ENCODE assay signal across 8 cellular contexts in the genomic region with DNA sequence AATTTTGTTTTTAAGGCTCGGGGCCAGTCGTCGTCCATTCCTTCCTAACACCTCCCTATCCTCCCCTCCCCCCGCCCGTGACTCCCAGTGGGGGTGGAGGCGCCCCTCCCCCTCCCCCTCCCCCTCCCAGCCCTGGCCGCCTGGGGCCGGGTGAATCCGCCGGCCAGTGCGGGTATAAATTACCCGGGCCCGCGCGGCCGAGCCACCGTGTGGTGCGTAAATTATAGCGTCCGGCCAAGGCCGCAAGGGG. TPM values are rescaled to one million over a fixed set of nuclear protein-coding genes. Genes with fewer than 3 reads are reported as not detected.
DNase-seq lines count a peak whose midpoint lies in the region; ATAC-seq and TF ChIP-seq lines count a peak whose summit lies in the region.

No MANE protein-coding gene starts in this region.

- H3K4me3 Mint-ChIP-seq in activated CD4-positive, alpha-beta T cell treated with anti-CD3 and anti-CD28 coated beads for 36 hours, result peak overlapping the region; percentile 59
- H3K4me3 Mint-ChIP-seq in activated naive CD8-positive, alpha-beta T cell treated with anti-CD3 and anti-CD28 coated beads for 36 hours, result peak overlapping the region; percentile 63
- peak overlapping the region; percentile 79 to 88 (median 87) for H3K4me3 Mint-ChIP-seq in immature natural killer cell

- POLR2A ChIA-PET in activated CD4-positive, alpha-beta T cell treated with anti-CD3 and anti-CD28 coated beads for 36 hours (lab: Charles Lee), result interaction anchor here (1.9 kb wide), 1 partner anchor 54 kb away, joined by 5 read pairs; no protein-coding TSS in a partner anchor
- POLR2A ChIA-PET in GM10248 (lab: Yijun Ruan, JAX), result no interaction called here

- H3K4me1 ChIP-seq in thoracic aorta (ENCODE audit: control insufficient read depth in 1 of 2, low read depth in 2 of 2), result peaks cover 13 to 51% of the 10 kb centered on the region in 2 donors

- intact Hi-C loops in activated CD4-positive, alpha-beta T cell treated with anti-CD3 and anti-CD28 coated beads for 36 hours (cut with DNase I, micrococcal nuclease), result loop anchor here (2.0 to 10.0 kb wide), 5 partner anchors 54 to 582 kb away; a partner anchor contains a TSS

- no peaks in the 10 kb centered on the region for H3K36me3 Mint-ChIP-seq in activated CD4-positive, alpha-beta T cell treated with anti-CD3 and anti-CD28 coated beads for 36 hours (ENCODE audit: low read depth)
- no peaks in the 10 kb centered on the region for H3K36me3 Mint-ChIP-seq in activated naive CD8-positive, alpha-beta T cell treated with anti-CD3 and anti-CD28 coated beads for 36 hours
- H3K36me3 Mint-ChIP-seq in immature natural killer cell, result no peaks in the 10 kb centered on the region

- no peaks in the 10 kb centered on the region for H3K9me3 ChIP-seq in thoracic aorta

- no peaks in the 10 kb centered on the region for H3K36me3 ChIP-seq in thoracic aorta

- peaks cover 11% of the 10 kb centered on the region for H3K27me3 Mint-ChIP-seq in activated CD4-positive, alpha-beta T cell treated with anti-CD3 and anti-CD28 coated beads for 36 hours
- H3K27me3 Mint-ChIP-seq in activated naive CD8-positive, alpha-beta T cell treated with anti-CD3 and anti-CD28 coated beads for 36 hours, result no peaks in the 10 kb centered on the region
- H3K27me3 Mint-ChIP-seq in immature natural killer cell (ENCODE audit: low read depth in 3 of 3), result peaks cover 13 to 17% (median 16%) of the 10 kb centered on the region in 3 donors

- no peaks in the 10 kb centered on the region for H3K27me3 ChIP-seq in thoracic aorta (replicated peaks; ENCODE audit: insufficient read depth)

- peak overlapping the region; percentile 87 for H3K4me3 ChIP-seq in thoracic aorta

- TF ChIP-seq CTCF in thoracic aorta (IDR thresholded peaks at IDR 0.05) (no peak), GM10248 (IDR thresholded peaks at IDR 0.05; ENCODE audit: control extremely low read depth, extremely low read depth, low read depth, missing control alignments) (no peak)

- peaks cover 31% of the 10 kb centered on the region for H3K4me1 Mint-ChIP-seq in activated CD4-positive, alpha-beta T cell treated with anti-CD3 and anti-CD28 coated beads for 36 hours
- H3K4me1 Mint-ChIP-seq in activated naive CD8-positive, alpha-beta T cell treated with anti-CD3 and anti-CD28 coated beads for 36 hours, result peaks cover 48% of the 10 kb centered on the region
- peaks cover 56 to 62% of the 10 kb centered on the region in 2 donors for H3K4me1 Mint-ChIP-seq in immature natural killer cell

- H3K27ac Mint-ChIP-seq in activated CD4-positive, alpha-beta T cell treated with anti-CD3 and anti-CD28 coated beads for 36 hours, result no peak overlapping the region
- H3K27ac Mint-ChIP-seq in activated naive CD8-positive, alpha-beta T cell treated with anti-CD3 and anti-CD28 coated beads for 36 hours, result no peak overlapping the region
- H3K27ac Mint-ChIP-seq in immature natural killer cell, result peak overlapping the region in 1 of 6 donors; percentile 79

- CTCF ChIA-PET in activated CD4-positive, alpha-beta T cell treated with anti-CD3 and anti-CD28 coated beads for 36 hours (lab: Charles Lee), result interaction anchor here (0.7 to 2.8 kb wide), 18 partner anchors 10 to 292 kb away, joined by 3 to 38 read pairs (median 4); no protein-coding TSS in a partner anchor
- CTCF ChIA-PET in GM10248 (lab: Yijun Ruan, JAX), result interaction anchor here (0.6 to 3.2 kb wide), 40 partner anchors 7 to 496 kb away, joined by 3 to 33 read pairs (median 4); no protein-coding TSS in a partner anchor

- ATAC-seq in activated CD4-positive, alpha-beta T cell treated with anti-CD3 and anti-CD28 coated beads for 36 hours, result no peak
- ATAC-seq in thoracic aorta (ENCODE audit: insufficient number of reproducible peaks, low FRiP score, low read depth) (no peak), HG02973 (IDR thresholded peaks at IDR 0.05; ENCODE audit: unreplicated experiment) (no peak)

- no peaks in the 10 kb centered on the region for H3K9me3 Mint-ChIP-seq in activated CD4-positive, alpha-beta T cell treated with anti-CD3 and anti-CD28 coated beads for 36 hours (ENCODE audit: low read depth)
- no peaks in the 10 kb centered on the region for H3K9me3 Mint-ChIP-seq in activated naive CD8-positive, alpha-beta T cell treated with anti-CD3 and anti-CD28 coated beads for 36 hours
- H3K9me3 Mint-ChIP-seq in immature natural killer cell, result no peaks in the 10 kb centered on the region

- DNase-seq in activated CD4-positive, alpha-beta T cell treated with anti-CD3 and anti-CD28 coated beads for 36 hours, result no peak
- no peak for DNase-seq in activated CD4-positive, alpha-beta T cell treated with anti-CD3 and anti-CD28 coated beads for 1 hour
- DNase-seq in activated naive CD8-positive, alpha-beta T cell treated with anti-CD3 and anti-CD28 coated beads for 36 hours, result no peak
- no peak for DNase-seq in immature natural killer cell
- DNase-seq in thoracic aorta (ENCODE audit: low spot score), result no peak
- no peak for DNase-seq in GM10248 (ENCODE audit: extremely low spot score)
- no peak for DNase-seq in SKM-1 treated with dmso at 0.1 percent for 144 hours (lab: John Stamatoyannopoulos, UW; ENCODE audit: unreplicated experiment)

- H3K27ac ChIP-seq in thoracic aorta, result peak overlapping the region; percentile 80 to 88

RNA-seq across cellular contexts. Expression of a gene that starts 2.0 kb away (rescaled TPM):
- total RNA-seq in activated CD4-positive, alpha-beta T cell treated with anti-CD3 and anti-CD28 coated beads for 36 hours, result 10 to 100 TPM; 13.2 to 13.5 TPM
- total RNA-seq in activated naive CD8-positive, alpha-beta T cell treated with anti-CD3 and anti-CD28 coated beads for 36 hours, result 10 to 100 TPM; 25.1 to 27.6 TPM
- 1 to 10 TPM in 2 of 3 donors, under 1 TPM in 1; 0.15 to 9.4 (median 2.9) TPM for polyA plus RNA-seq in immature natural killer cell
- 10 to 100 TPM; 72.6 to 96.2 TPM for total RNA-seq in thoracic aorta
